Comparison of ENCODE assay signal across 1 cellular context in genomic region chr5:119418782-119419101, GRCh38.
TF ChIP-seq lines count a peak whose summit lies in the region.

No MANE protein-coding gene starts in this region.

TF ChIP-seq in GM23338, 12 proteins besides CTCF, POLR2A, EP300 and RAD21 (continued from another document):
- TF ChIP-seq ZNF462 (CRISPR knock-in tag; IDR thresholded peaks at IDR 0.05): no peak; the same call in 1 of the 2 replicates
TF ChIP-seq in GM23338: peak in this region for 0.
